ENCODE assay signal across 17 cellular contexts in genomic region chr5:1525624-1525985, GRCh38. TPM values are rescaled to one million over a fixed set of nuclear protein-coding genes. Genes with fewer than 3 reads are reported as not detected.
DNase-seq lines count a peak whose midpoint lies in the region; ATAC-seq lines count a peak whose summit lies in the region.
"Had no signal": no experiment of that assay in that cellular context is flagged by ENCODE, and none has a peak within 500 bp of the region (broad histone marks: within the 10 kb centered on the region; RNA-seq: fewer than 3 reads in every experiment).

No MANE protein-coding gene starts in this region.

- peak overlapping the region; percentile 5 to 81 for H3K27ac Mint-ChIP-seq in activated naive CD4-positive, alpha-beta T cell treated with anti-CD3 and anti-CD28 coated beads, Interleukin-2, amount 50 U/mL, for 72 hours
- H3K27ac Mint-ChIP-seq in central memory CD8-positive, alpha-beta T cell (ENCODE audit: low read depth), result peak overlapping the region; percentile 68
- peak overlapping the region; percentile 91 for H3K27ac Mint-ChIP-seq in stimulated activated memory B cell treated with anti-CD40 and anti-IgM and Interleukin-4, amounts not matched to agents 10 μg/mL and 1 μg/mL and 100 μg/mL, for 72 hours
- H3K27ac Mint-ChIP-seq: neural progenitor cell had no signal

- no peaks in the 10 kb centered on the region for H3K9me3 Mint-ChIP-seq in activated naive CD4-positive, alpha-beta T cell treated with anti-CD3 and anti-CD28 coated beads, Interleukin-2, amount 50 U/mL, for 72 hours
- no peaks in the 10 kb centered on the region for H3K9me3 Mint-ChIP-seq in central memory CD8-positive, alpha-beta T cell
- no peaks in the 10 kb centered on the region for H3K9me3 Mint-ChIP-seq in stimulated activated memory B cell treated with anti-CD40 and anti-IgM and Interleukin-4, amounts not matched to agents 10 μg/mL and 1 μg/mL and 100 μg/mL, for 72 hours

- DNase-seq in activated naive CD4-positive, alpha-beta T cell treated with anti-CD3 and anti-CD28 coated beads, Interleukin-2, amount 50 U/mL, for 72 hours (ENCODE audit: low spot score in 2 of 2), result peak in 1 of 2 donors; percentile 51
- DNase-seq in activated naive CD4-positive, alpha-beta T cell treated with Interleukin-2 at 50 U/mL for 16 hours, result no peak
- DNase-seq in NAMALWA (ENCODE audit: low spot score), result peak; percentile 68
- DNase-seq in central memory CD8-positive, alpha-beta T cell (ENCODE audit: low spot score in 2 of 2), result peak; percentile 7 to 13
- DNase-seq in occipital lobe (lab: John Stamatoyannopoulos, UW), result no peak
- no peak for DNase-seq in NCI-H2081 (lab: John Stamatoyannopoulos, UW)
- no peak for DNase-seq in D341Med (ENCODE audit: low spot score)
- DNase-seq: activated CD8-positive, alpha-beta T cell treated with anti-CD3 and anti-CD28 coated beads, Interleukin-2, amount 10 ng/mL, durations not matched to agents 7 days and 5 days; activated gamma-delta T cell; cortex of kidney; MV-4-11; NCI-H2029; NCI-H510A; retina had no signal

- no peaks in the 10 kb centered on the region for H3K27me3 Mint-ChIP-seq in central memory CD8-positive, alpha-beta T cell
- no peaks in the 10 kb centered on the region for H3K27me3 Mint-ChIP-seq in stimulated activated memory B cell treated with anti-CD40 and anti-IgM and Interleukin-4, amounts not matched to agents 10 μg/mL and 1 μg/mL and 100 μg/mL, for 72 hours

- peaks cover 25% of the 10 kb centered on the region for H3K4me1 Mint-ChIP-seq in central memory CD8-positive, alpha-beta T cell
- peaks cover 63% of the 10 kb centered on the region for H3K4me1 Mint-ChIP-seq in stimulated activated memory B cell treated with anti-CD40 and anti-IgM and Interleukin-4, amounts not matched to agents 10 μg/mL and 1 μg/mL and 100 μg/mL, for 72 hours

- peak overlapping the region; percentile 69 for H3K4me3 Mint-ChIP-seq in central memory CD8-positive, alpha-beta T cell
- H3K4me3 Mint-ChIP-seq in stimulated activated memory B cell treated with anti-CD40 and anti-IgM and Interleukin-4, amounts not matched to agents 10 μg/mL and 1 μg/mL and 100 μg/mL, for 72 hours, result peak overlapping the region; percentile 76
- H3K4me3 Mint-ChIP-seq: activated CD8-positive, alpha-beta T cell treated with anti-CD3 and anti-CD28 coated beads, Interleukin-2, amount 10 ng/mL, durations not matched to agents 7 days and 5 days had no signal

- peaks cover 6 to 7% of the 10 kb centered on the region in 2 donors for H3K36me3 Mint-ChIP-seq in activated naive CD4-positive, alpha-beta T cell treated with anti-CD3 and anti-CD28 coated beads, Interleukin-2, amount 50 U/mL, for 72 hours
- H3K36me3 Mint-ChIP-seq in central memory CD8-positive, alpha-beta T cell (ENCODE audit: insufficient read depth), result peaks cover 17% of the 10 kb centered on the region
- H3K36me3 Mint-ChIP-seq in stimulated activated memory B cell treated with anti-CD40 and anti-IgM and Interleukin-4, amounts not matched to agents 10 μg/mL and 1 μg/mL and 100 μg/mL, for 72 hours, result peaks cover 7% of the 10 kb centered on the region

- no peak for ATAC-seq in activated naive CD4-positive, alpha-beta T cell treated with anti-CD3 and anti-CD28 coated beads, Interleukin-2, amount 50 U/mL, for 72 hours
- ATAC-seq in central memory CD8-positive, alpha-beta T cell (replicated peaks; ENCODE audit: extremely low read depth, poor library complexity, severe bottlenecking), result no peak
- ATAC-seq in stimulated activated memory B cell treated with anti-CD40 and anti-IgM and Interleukin-4, amounts not matched to agents 10 μg/mL and 1 μg/mL and 100 μg/mL, for 72 hours, result peak; percentile 2
- ATAC-seq: activated CD8-positive, alpha-beta T cell treated with anti-CD3 and anti-CD28 coated beads, Interleukin-2, amount 10 ng/mL, durations not matched to agents 7 days and 5 days; gastroesophageal sphincter had no signal

RNA-seq across cellular contexts. Expression of gene LPCAT1, which starts 1.8 kb away (rescaled TPM):
- total RNA-seq in activated naive CD4-positive, alpha-beta T cell treated with anti-CD3 and anti-CD28 coated beads, Interleukin-2, amount 50 U/mL, for 72 hours, result 10 to 100 TPM; 29.2 to 37.6 TPM
- total RNA-seq in occipital lobe, result 129 TPM

Comparison
In these comparisons a context has a peak if more than half of its experiments do, and no peak if none do; other contexts are left out.
1. DNase-seq: peak in NAMALWA (single experiment) and central memory CD8-positive, alpha-beta T cell (2 of 2); none in activated naive CD4-positive, alpha-beta T cell treated with Interleukin-2 at 50 U/mL for 16 hours (single experiment), occipital lobe (single experiment), NCI-H2081 (0 of 2) and D341Med (single experiment).
2. Peak in every context shown above with its lines, with median percentiles within 50 percentile points of each other: H3K27ac Mint-ChIP-seq.